In the genomic region with DNA sequence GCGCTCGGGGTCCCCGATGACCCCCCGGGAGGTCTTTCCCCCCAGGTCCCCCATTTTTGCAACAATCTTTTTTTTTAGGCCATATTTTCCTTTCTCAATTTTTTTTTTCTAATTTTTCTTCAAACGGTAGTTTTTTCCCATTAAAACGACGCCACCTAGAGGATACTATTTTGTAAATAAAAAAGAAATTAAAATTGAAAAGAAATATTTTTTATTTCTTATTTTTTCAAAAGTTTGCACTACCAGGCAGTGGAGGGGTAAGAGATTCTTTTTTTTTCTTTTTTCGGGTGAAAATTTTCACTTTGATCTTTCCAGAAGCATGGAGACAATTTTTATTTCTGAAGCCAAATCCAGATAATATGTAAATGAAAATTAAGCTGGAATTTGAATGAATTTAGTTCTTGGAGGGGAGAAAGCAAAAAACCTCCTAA, we compare ENCODE assay signal across 8 cellular contexts. TPM values are rescaled to one million over a fixed set of nuclear protein-coding genes. Genes with fewer than 3 reads are reported as not detected.
A peak's percentile ranks its signal among the peaks of the same experiment; 100 is the strongest.
DNase-seq lines count a peak whose midpoint lies in the region; ATAC-seq and TF ChIP-seq lines count a peak whose summit lies in the region.

No MANE protein-coding gene starts in this region.

- H3K27me3 Mint-ChIP-seq in activated CD4-positive, alpha-beta T cell treated with anti-CD3 and anti-CD28 coated beads, Interleukin-2, amount 10 ng/mL, durations not matched to agents 24 days and 14 days: peaks cover 45% of the 10 kb centered on the region
- H3K27me3 Mint-ChIP-seq in endodermal cell (ENCODE audit: insufficient read depth) (peaks cover 16% of the 10 kb centered on the region), neural crest cell (ENCODE audit: low read depth) (peaks cover 3% of the 10 kb centered on the region)

- ATAC-seq in GM18870 (IDR thresholded peaks at IDR 0.05; ENCODE audit: unreplicated experiment) (no peak), HG03095 (IDR thresholded peaks at IDR 0.05; ENCODE audit: unreplicated experiment) (no peak)

- intact Hi-C loops in activated CD4-positive, alpha-beta T cell treated with anti-CD3 and anti-CD28 coated beads, Interleukin-2, amount 10 ng/mL, durations not matched to agents 24 days and 14 days (cut with micrococcal nuclease): loop anchor here (5.0 kb wide), 1 partner anchor 195 kb away; no protein-coding TSS in a partner anchor
- intact Hi-C loops in PC-9 (cut with micrococcal nuclease; ENCODE audit: unreplicated experiment): loop anchor here (2.0 to 10.0 kb wide), 2 partner anchors 142 to 194 kb away; no protein-coding TSS in a partner anchor

- peaks cover 1% of the 10 kb centered on the region for H3K36me3 Mint-ChIP-seq in activated CD4-positive, alpha-beta T cell treated with anti-CD3 and anti-CD28 coated beads, Interleukin-2, amount 10 ng/mL, durations not matched to agents 24 days and 14 days (ENCODE audit: low read depth)
- peaks cover 5% of the 10 kb centered on the region for H3K36me3 Mint-ChIP-seq in endodermal cell (ENCODE audit: low read depth)
- no peaks in the 10 kb centered on the region for H3K36me3 Mint-ChIP-seq in neural crest cell (ENCODE audit: low read depth)

- 0 to 1% methylated on average over 1 to 6 of the region's 8 CpGs for WGBS in endodermal cell (ENCODE audit: insufficient coverage in 1 of 2, insufficient read length in 1 of 2), 2 experiments

- no peak overlapping the region for H3K27ac ChIP-seq in PC-9
- H3K27ac ChIP-seq in endodermal cell (ENCODE audit: low read depth, low read length): peak overlapping the region; percentile 87

- H3K9me3 Mint-ChIP-seq in activated CD4-positive, alpha-beta T cell treated with anti-CD3 and anti-CD28 coated beads, Interleukin-2, amount 10 ng/mL, durations not matched to agents 24 days and 14 days: no peaks in the 10 kb centered on the region
- no peaks in the 10 kb centered on the region for H3K9me3 Mint-ChIP-seq in endodermal cell
- no peaks in the 10 kb centered on the region for H3K9me3 Mint-ChIP-seq in neural crest cell

- TF ChIP-seq CTCF in PC-9 (conservative IDR thresholded peaks at IDR 0.05) (peak; percentile 63), endodermal cell (conservative IDR thresholded peaks at IDR 0.05) (peak; percentile 76), neural crest cell (conservative IDR thresholded peaks at IDR 0.05) (peak; percentile 72)

- no peaks in the 10 kb centered on the region for H3K9me2 ChIP-seq in PC-9 (ENCODE audit: insufficient read depth)

- peaks cover 9% of the 10 kb centered on the region for H3K4me1 Mint-ChIP-seq in activated CD4-positive, alpha-beta T cell treated with anti-CD3 and anti-CD28 coated beads, Interleukin-2, amount 10 ng/mL, durations not matched to agents 24 days and 14 days
- peaks cover 10% of the 10 kb centered on the region for H3K4me1 Mint-ChIP-seq in endodermal cell
- H3K4me1 Mint-ChIP-seq in neural crest cell: peaks cover 41% of the 10 kb centered on the region

- H3K27me3 ChIP-seq in PC-9 (ENCODE audit: insufficient read depth, low read depth) (peaks cover 55% of the 10 kb centered on the region), endodermal cell (ENCODE audit: control insufficient read depth, insufficient read depth, low read length, poor library complexity, severe bottlenecking) (no peaks in the 10 kb centered on the region)

- H3K27ac Mint-ChIP-seq in activated CD4-positive, alpha-beta T cell treated with anti-CD3 and anti-CD28 coated beads, Interleukin-2, amount 10 ng/mL, durations not matched to agents 24 days and 14 days: peak overlapping the region; percentile 13
- H3K27ac Mint-ChIP-seq in endodermal cell (peak overlapping the region; percentile 95), neural crest cell (ENCODE audit: unreplicated experiment) (peak overlapping the region; percentile 98)

- no peaks in the 10 kb centered on the region for H3K79me2 ChIP-seq in PC-9 (ENCODE audit: low read depth)

- BruUV-seq in PC-9 (replicated peaks; lab: Mats Ljungman, UMichigan): no TSS peak

- H4K20me1 ChIP-seq in PC-9 (ENCODE audit: insufficient read depth): no peaks in the 10 kb centered on the region

- H3K9me3 ChIP-seq in PC-9 (ENCODE audit: insufficient read depth, low read depth) (no peaks in the 10 kb centered on the region), endodermal cell (ENCODE audit: control insufficient read depth, low read length) (no peaks in the 10 kb centered on the region)

- H2AFZ ChIP-seq in PC-9: peak overlapping the region; percentile 93

- H3K4me2 ChIP-seq in PC-9: peak overlapping the region; percentile 92

- H3K4me3 ChIP-seq in PC-9: peak overlapping the region; percentile 80
- peak overlapping the region; percentile 95 for H3K4me3 ChIP-seq in endodermal cell (ENCODE audit: low read length)

- H3K4me3 Mint-ChIP-seq in activated CD4-positive, alpha-beta T cell treated with anti-CD3 and anti-CD28 coated beads, Interleukin-2, amount 10 ng/mL, durations not matched to agents 24 days and 14 days: peak overlapping the region; percentile 86
- H3K4me3 Mint-ChIP-seq in endodermal cell (peak overlapping the region; percentile 87), neural crest cell (peak overlapping the region; percentile 99)

- no peaks in the 10 kb centered on the region for H3K4me1 ChIP-seq in PC-9 (replicated peaks; ENCODE audit: insufficient read depth)
- H3K4me1 ChIP-seq in endodermal cell (ENCODE audit: control insufficient read depth, insufficient read depth, low read length): no peaks in the 10 kb centered on the region

- POLR2A ChIA-PET in PC-9 (lab: Charles Lee; ENCODE audit: unreplicated experiment): no interaction called here

- CTCF ChIA-PET in PC-9 (lab: Charles Lee): interaction anchor here (1.1 kb wide), 1 partner anchor 195 kb away, joined by 4 read pairs; no protein-coding TSS in a partner anchor

- no peaks in the 10 kb centered on the region for H3F3A ChIP-seq in PC-9 (ENCODE audit: insufficient read depth, low read depth)

- peak overlapping the region; percentile 95 for H3K9ac ChIP-seq in endodermal cell (ENCODE audit: extremely low read depth, low read length, poor library complexity, severe bottlenecking)

- H3K36me3 ChIP-seq in PC-9 (ENCODE audit: low read depth) (no peaks in the 10 kb centered on the region), endodermal cell (ENCODE audit: control insufficient read depth, insufficient read depth, low read length) (no peaks in the 10 kb centered on the region)

- no peak for DNase-seq in activated CD4-positive, alpha-beta T cell treated with anti-CD3 and anti-CD28 coated beads, Interleukin-2, amount 10 ng/mL, durations not matched to agents 24 days and 14 days
- DNase-seq in activated CD4-positive, alpha-beta T cell treated with anti-CD3 and anti-CD28 coated beads for 48 hours: no peak
- peak in 1 of 2 experiments; percentile 17 for DNase-seq in PC-9
- no peak for DNase-seq in endodermal cell
- no peak for DNase-seq in neural crest cell (ENCODE audit: low read depth, low spot score)
- no peak for DNase-seq in HT-29 (ENCODE audit: low spot score)

RNA-seq across cellular contexts. Expression of a gene that starts 0.7 kb away (rescaled TPM):
- 0.14 and 0.19 TPM in 2 replicates for total RNA-seq in activated CD4-positive, alpha-beta T cell treated with anti-CD3 and anti-CD28 coated beads, Interleukin-2, amount 10 ng/mL, durations not matched to agents 24 days and 14 days
- total RNA-seq in PC-9 (2021): 0.20 and 0.23 TPM in 2 replicates
- 10 to 100 TPM; 34.5 to 37.5 TPM for total RNA-seq in endodermal cell
- polyA plus RNA-seq in endodermal cell (2013, experiment 1 of 2): 37.8 TPM
- 36.2 TPM for polyA plus RNA-seq in endodermal cell (2013, experiment 2 of 2)
- 60.8 and 64.2 TPM in 2 replicates for total RNA-seq in neural crest cell
- 0.20 and 0.39 TPM in 2 replicates for total RNA-seq in HT-29 (2014; rRNA removed; shearing (Covaris generic))

Comparison
In these comparisons a context has a peak if more than half of its experiments do, and no peak if none do; other contexts are left out.
1. H3K27ac Mint-ChIP-seq: peak in every context shown above with its lines; median percentile 98 in neural crest cell; 95 in endodermal cell; 13 in activated CD4-positive, alpha-beta T cell treated with anti-CD3 and anti-CD28 coated beads, Interleukin-2, amount 10 ng/mL, durations not matched to agents 24 days and 14 days.
2. RNA of a gene that starts 0.7 kb away (total RNA-seq): 60.8 to 64.2 TPM in neural crest cell and 34.5 to 37.5 TPM in endodermal cell; 0.20 to 0.39 TPM in HT-29, 0.20 to 0.23 TPM in PC-9 and 0.14 to 0.19 TPM in activated CD4-positive, alpha-beta T cell treated with anti-CD3 and anti-CD28 coated beads, Interleukin-2, amount 10 ng/mL, durations not matched to agents 24 days and 14 days; every median in the first group is over 10 times any median in the second.
3. Peak in every context shown above with its lines, with median percentiles within 50 percentile points of each other: H3K4me3 Mint-ChIP-seq and CTCF ChIP-seq.